In the genomic region with DNA sequence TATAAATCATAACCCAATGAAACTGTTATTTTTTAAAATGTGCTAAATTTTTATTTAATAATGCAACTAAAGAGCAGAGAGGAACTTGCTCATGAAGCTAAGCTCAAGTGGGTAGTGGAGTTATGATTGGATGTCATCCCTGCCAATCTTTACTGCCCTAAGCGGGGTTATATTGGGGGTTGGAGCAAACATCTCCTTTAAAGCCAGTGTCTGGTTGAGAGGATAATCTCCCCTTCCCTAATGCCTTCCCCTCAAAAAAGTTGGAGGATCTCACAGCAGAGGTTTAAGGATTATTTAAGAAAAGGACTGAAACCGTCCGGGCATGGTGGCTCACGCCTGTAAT, we compare ENCODE assay signal across 23 cellular contexts. TPM values are rescaled to one million over a fixed set of nuclear protein-coding genes. Genes with fewer than 3 reads are reported as not detected.
DNase-seq lines count a peak whose midpoint lies in the region; ATAC-seq, FAIRE-seq and TF ChIP-seq lines count a peak whose summit lies in the region.
"Had no signal": no experiment of that assay in that cellular context is flagged by ENCODE, and none has a peak within 500 bp of the region (broad histone marks: within the 10 kb centered on the region; RNA-seq: fewer than 3 reads in every experiment).

No MANE protein-coding gene starts in this region.

- H3K79me2 ChIP-seq in ACC112 (ENCODE audit: control insufficient read depth, insufficient read depth, low read length, unreplicated experiment) (no peaks in the 10 kb centered on the region), GM23248 (ENCODE audit: insufficient read depth) (no peaks in the 10 kb centered on the region)

- no peak overlapping the region for H3K9ac ChIP-seq in GM23248

- H3K9me2 ChIP-seq in GM23248 (ENCODE audit: insufficient read depth) = no peaks in the 10 kb centered on the region

- H2AFZ ChIP-seq in ACC112 (ENCODE audit: low read length, unreplicated experiment) = no peak overlapping the region
- H2AFZ ChIP-seq in GM23248 = no peak overlapping the region

- H3K4me1 ChIP-seq in ACC112 (ENCODE audit: control insufficient read depth, insufficient read depth, low read length, unreplicated experiment) (peaks cover 18% of the 10 kb centered on the region), RWPE2 (ENCODE audit: insufficient read depth, poor library complexity, severe bottlenecking) (peaks cover 18% of the 10 kb centered on the region), foreskin keratinocyte (peaks cover 18% of the 10 kb centered on the region), GM23248 (ENCODE audit: insufficient read depth) (peaks cover 8% of the 10 kb centered on the region; the same call in 1 of the 2 replicates)
- H3K4me1 ChIP-seq: A549, body of pancreas, lower lobe of right lung, pancreas, tibial nerve had no signal

- no peak overlapping the region for H3K4me2 ChIP-seq in GM23248 (ENCODE audit: unreplicated experiment)
- H3K4me2 ChIP-seq: A549 had no signal

- H3K9me3 ChIP-seq in RWPE2 (ENCODE audit: severe bottlenecking) = peaks cover 7% of the 10 kb centered on the region
- no peaks in the 10 kb centered on the region for H3K9me3 ChIP-seq in GM23248 (ENCODE audit: low read depth)
- H3K9me3 ChIP-seq: pancreas had no signal

- in situ Hi-C loops in GM23248 (cut with MboI) = no loop called here

- FAIRE-seq in RCC 7860 (lab: Jason Lieb, UNC) = no peak
- FAIRE-seq: A549, pancreas had no signal

- H3F3A ChIP-seq in GM23248 (ENCODE audit: insufficient read depth) = peaks cover 5% of the 10 kb centered on the region; the same call in 1 of the 2 replicates

- 0 out of 2 replicates have a peak overlapping the region, but pooled peaks have one; percentile 1 for H3K4me3 ChIP-seq in ACC112 (ENCODE audit: low read depth, low read length)
- no peak overlapping the region for H3K4me3 ChIP-seq in HL-60 (replicated peaks; ENCODE audit: insufficient read depth, low read length)
- no peak overlapping the region for H3K4me3 ChIP-seq in RWPE2 (ENCODE audit: severe bottlenecking)
- no peak overlapping the region for H3K4me3 ChIP-seq in GM23248
- H3K4me3 ChIP-seq: A549, body of pancreas, lower lobe of right lung, pancreas, tibial nerve had no signal

- H3K27ac ChIP-seq in ACC112 (ENCODE audit: low read depth, low read length) = peak overlapping the region; percentile 79
- peak overlapping the region; percentile 39 for H3K27ac ChIP-seq in HL-60 (replicated peaks)
- H3K27ac ChIP-seq in RWPE2 (ENCODE audit: poor library complexity, severe bottlenecking) = peak overlapping the region; percentile 70
- peak overlapping the region; percentile 73 for H3K27ac ChIP-seq in foreskin keratinocyte
- no peak overlapping the region for H3K27ac ChIP-seq in GM23248
- H3K27ac ChIP-seq: body of pancreas, lower lobe of right lung, pancreas, tibial nerve, WERI-Rb-1 had no signal

- no peaks in the 10 kb centered on the region for H3K27me3 ChIP-seq in ACC112 (ENCODE audit: insufficient read depth, low read length)
- H3K27me3 ChIP-seq in HL-60 (ENCODE audit: insufficient read depth, poor library complexity, severe bottlenecking) = no peaks in the 10 kb centered on the region
- H3K27me3 ChIP-seq in RWPE2 (ENCODE audit: insufficient read depth, poor library complexity, severe bottlenecking) = no peaks in the 10 kb centered on the region
- H3K27me3 ChIP-seq in foreskin keratinocyte = no peaks in the 10 kb centered on the region
- no peaks in the 10 kb centered on the region for H3K27me3 ChIP-seq in GM23248 (replicated peaks; ENCODE audit: insufficient read depth)
- H3K27me3 ChIP-seq: body of pancreas, pancreas, tibial nerve had no signal

- no peak for DNase-seq in HL-60 (ENCODE audit: low read depth in 1 of 2, low spot score in 1 of 2)
- DNase-seq in RWPE2 (ENCODE audit: low spot score) = no peak
- no peak for DNase-seq in foreskin keratinocyte
- no peak for DNase-seq in NK-92 treated with Interleukin-12 subunit alpha and Interleukin-12 subunit beta, amount 100 ng/mL, for 24 hours (lab: John Stamatoyannopoulos, UW)
- no peak for DNase-seq in GM23248
- no peak for DNase-seq in RCC 7860 (ENCODE audit: low spot score)
- DNase-seq: activated CD4-positive, alpha-beta T cell treated with anti-CD3 and anti-CD28 coated beads for 48 hours; activated naive CD4-positive, alpha-beta T cell treated with Interleukin-2 at 50 U/mL for 16 hours; activated T-cell treated with anti-CD3 and anti-CD28 coated beads, Interleukin-2, amount 50 U/mL, for 24 hours; body of pancreas; DMS153; lower lobe of right lung; NCI-H1105; NCI-H1930; NCI-H69; pancreas; stimulated activated CD4-positive, alpha-beta T cell treated with anti-CD3 and anti-CD28 coated beads, Interleukin-2, amount 100 ng/mL, for 24 hours; WERI-Rb-1 had no signal

- H4K20me1 ChIP-seq in GM23248 (ENCODE audit: insufficient read depth) = no peaks in the 10 kb centered on the region

- TF ChIP-seq CTCF in HL-60 (IDR thresholded peaks at IDR 0.05; ENCODE audit: insufficient read depth, low read length) = no peak
- no peak for TF ChIP-seq CTCF in RWPE2 (IDR thresholded peaks at IDR 0.05; ENCODE audit: poor library complexity, severe bottlenecking)
- no peak for TF ChIP-seq CTCF in foreskin keratinocyte (conservative IDR thresholded peaks at IDR 0.05)

- H3K36me3 ChIP-seq in ACC112 (ENCODE audit: insufficient read depth, low read length) (no peaks in the 10 kb centered on the region), RWPE2 (ENCODE audit: low read depth) (no peaks in the 10 kb centered on the region), GM23248 (ENCODE audit: low read depth) (no peaks in the 10 kb centered on the region)
- H3K36me3 ChIP-seq: lower lobe of right lung, pancreas, tibial nerve, WERI-Rb-1 had no signal

- ATAC-seq in RWPE2 (ENCODE audit: low read depth) (no peak), foreskin keratinocyte (no peak), GM21825 (IDR thresholded peaks at IDR 0.05; ENCODE audit: unreplicated experiment) (no peak)
- ATAC-seq: A549, body of pancreas, lower lobe of right lung, pancreas, Right ventricle myocardium inferior had no signal

- 87 to 90% methylated on average over 4 of the region's 4 CpGs for WGBS in GM23248 (ENCODE audit: low coverage in 1 of 2, low lambda C conversion rate in 2 of 2, missing lambda C conversion rate in 2 of 2), 2 experiments

RNA-seq across cellular contexts. Expression of a gene that starts 32.1 kb away (rescaled TPM):
- 41.9 and 43.9 TPM in 2 replicates for total RNA-seq in foreskin keratinocyte
- polyA plus RNA-seq in foreskin keratinocyte = 6.0 and 7.1 TPM in 2 replicates
- 30.4 and 45.9 TPM in 2 replicates for total RNA-seq in GM23248 (2014; rRNA removed; shearing (Covaris generic))
- 12.3 and 13.0 TPM in 2 replicates for polyA plus RNA-seq in GM23248 (2016; fragmentation: Nextera tagmentation; extraction: Ambion mirVana)

RNA-seq across cellular contexts. Expression of a gene that starts 48.2 kb away (rescaled TPM):
- 118 and 133 TPM in 2 replicates for total RNA-seq in foreskin keratinocyte
- polyA plus RNA-seq in foreskin keratinocyte = 73.9 and 86.7 TPM in 2 replicates
- 180 and 214 TPM in 2 replicates for total RNA-seq in GM23248 (2014; rRNA removed; shearing (Covaris generic))
- polyA plus RNA-seq in GM23248 (2016; fragmentation: Nextera tagmentation; extraction: Ambion mirVana) = 191 and 197 TPM in 2 replicates
